In the genomic region with DNA sequence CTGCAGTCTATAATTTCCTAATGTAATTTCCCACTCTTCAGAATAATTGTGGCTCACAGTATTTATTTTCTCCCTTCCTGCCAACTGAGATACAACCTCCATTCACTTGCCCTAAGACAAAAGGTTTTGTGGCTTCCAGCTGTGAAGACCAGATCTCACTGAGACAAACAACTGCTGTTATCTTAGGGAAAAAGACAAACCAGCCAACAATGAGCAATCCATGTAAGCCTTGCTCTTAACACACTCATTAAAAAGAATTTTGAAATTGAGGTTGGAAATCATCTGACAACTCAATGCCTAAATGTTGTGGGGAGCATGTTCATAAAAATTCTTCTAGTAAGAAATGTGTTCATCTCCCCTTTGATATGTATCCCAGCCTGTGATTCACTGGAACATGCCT, we compare ENCODE assay signal across 11 cellular contexts.
DNase-seq lines count a peak whose midpoint lies in the region; ATAC-seq and TF ChIP-seq lines count a peak whose summit lies in the region.
"Had no signal": no experiment of that assay in that cellular context is flagged by ENCODE, and none has a peak within 500 bp of the region (broad histone marks: within the 10 kb centered on the region; RNA-seq: fewer than 3 reads in every experiment).

No MANE protein-coding gene starts in this region.

- no peak overlapping the region for H3K4me2 ChIP-seq in IMR-90 (ENCODE audit: low read depth, low read length)

- H4K20me1 ChIP-seq in IMR-90 (ENCODE audit: insufficient read depth, low read length): no peaks in the 10 kb centered on the region

- H3K9me3 ChIP-seq in IMR-90 (ENCODE audit: control insufficient read depth, insufficient read depth, low read length): no peaks in the 10 kb centered on the region
- H3K9me3 ChIP-seq in stomach smooth muscle (ENCODE audit: control insufficient read depth in 2 of 2, low read length in 2 of 2): peaks cover 0 to 4% of the 10 kb centered on the region in 2 donors

- no peak overlapping the region for H3K4me3 ChIP-seq in IMR-90 (ENCODE audit: insufficient read depth, low read depth, low read length)
- H3K4me3 ChIP-seq in fibroblast of pulmonary artery (replicated peaks; ENCODE audit: low read depth, low read length): no peak overlapping the region
- H3K4me3 ChIP-seq in stomach smooth muscle (ENCODE audit: low read length in 2 of 2): no peak overlapping the region
- H3K4me3 ChIP-seq: lung had no signal

- no peak overlapping the region for H2AK9ac ChIP-seq in IMR-90 (replicated peaks; ENCODE audit: low read depth, low read length, poor library complexity)

- no peak overlapping the region for H2AK5ac ChIP-seq in IMR-90 (ENCODE audit: low read depth, low read length)

- intact Hi-C loops in IMR-90 (cut with micrococcal nuclease): loop anchor here (10.0 kb wide), 1 partner anchor 352 kb away; no protein-coding TSS in a partner anchor

- TF ChIP-seq RAD21 in IMR-90 (IDR thresholded peaks at IDR 0.05; ENCODE audit: low read length): no peak

- H3K9me1 ChIP-seq in IMR-90 (ENCODE audit: insufficient read depth, low read length): no peaks in the 10 kb centered on the region; the same call in none of the 2 replicates

- DNase-seq in IMR-90 (peak; percentile 26), NCI-H748 treated with DMSO at 0.1 percent for 48 hours (lab: John Stamatoyannopoulos, UW) (peak; percentile 61), fibroblast of pulmonary artery (ENCODE audit: low read depth) (peak; percentile 53), G401 (ENCODE audit: low spot score) (no peak)
- DNase-seq in activated CD4-positive, alpha-beta T cell treated with anti-CD3 and anti-CD28 coated beads, Interleukin-2, amount 50 U/mL, for 1 hour: no peak
- DNase-seq: cerebellar nuclear complex had no signal

- no peak overlapping the region for H4K8ac ChIP-seq in IMR-90 (ENCODE audit: low read depth in 2 of 2, low read length in 2 of 2)

- H3K9ac ChIP-seq in IMR-90 (ENCODE audit: low read depth, low read length): no peak overlapping the region
- H3K9ac ChIP-seq in stomach smooth muscle (ENCODE audit: low read length in 2 of 2): no peak overlapping the region

- no peak for TF ChIP-seq POLR2A in IMR-90 (IDR thresholded peaks at IDR 0.05; ENCODE audit: low read depth, low read length)

- TF ChIP-seq CTCF in IMR-90 (conservative IDR thresholded peaks at IDR 0.05; ENCODE audit: low read depth, low read length) (no peak), fibroblast of pulmonary artery (IDR thresholded peaks at IDR 0.05; ENCODE audit: low read length, missing control alignments) (no peak)

- no peak overlapping the region for H2BK5ac ChIP-seq in IMR-90 (ENCODE audit: low read depth, low read length, poor library complexity, severe bottlenecking)

- in situ Hi-C loops in IMR-90 (cut with MboI; ENCODE audit: low sequenced_read_pairs): no loop called here
- in situ Hi-C loops in G401 (cut with HindIII; ENCODE audit: low sequenced_read_pairs): no loop called here

- H3K4ac ChIP-seq in IMR-90 (ENCODE audit: low read depth, low read length): no peak overlapping the region

- H3K79me1 ChIP-seq in IMR-90 (ENCODE audit: low read depth in 1 of 2, low read length in 2 of 2): no peaks in the 10 kb centered on the region

- BruUV-seq in IMR-90 (replicated peaks; lab: Mats Ljungman, UMichigan): no TSS peak

- dilution Hi-C loops in IMR-90 (cut with HindIII; ENCODE audit: low sequenced_read_pairs, unreplicated experiment): no loop called here

- H3K27me3 ChIP-seq in IMR-90 (ENCODE audit: control insufficient read depth, insufficient read depth, low read length) (no peaks in the 10 kb centered on the region), stomach smooth muscle (ENCODE audit: control insufficient read depth in 1 of 2, insufficient read depth in 2 of 2, low read length in 2 of 2) (no peaks in the 10 kb centered on the region)

- H4K91ac ChIP-seq in IMR-90 (ENCODE audit: insufficient read depth, low read depth, low read length): no peak overlapping the region

- no peak overlapping the region for H3K27ac ChIP-seq in IMR-90 (ENCODE audit: insufficient read depth, low read length)
- peak overlapping the region; percentile 64 for H3K27ac ChIP-seq in stomach smooth muscle (ENCODE audit: low read length)
- H3K27ac ChIP-seq: VCaP had no signal

- H3K36me3 ChIP-seq in IMR-90 (ENCODE audit: control insufficient read depth, insufficient read depth, low read length) (no peaks in the 10 kb centered on the region), stomach smooth muscle (ENCODE audit: control insufficient read depth in 2 of 2, insufficient read depth in 2 of 2, low read length in 2 of 2) (no peaks in the 10 kb centered on the region)

- 0 out of 2 replicates have a peak overlapping the region, but pooled peaks have one; percentile 26 for H2BK20ac ChIP-seq in IMR-90 (ENCODE audit: low read depth, low read length)

- H3K14ac ChIP-seq in IMR-90 (replicated peaks; ENCODE audit: low read depth, low read length): no peak overlapping the region

- H2AFZ ChIP-seq in IMR-90 (replicated peaks; ENCODE audit: low read length, poor library complexity): no peak overlapping the region

- POLR2A ChIA-PET in IMR-90 (lab: Charles Lee; ENCODE audit: unreplicated experiment): no interaction called here

- H3K4me1 ChIP-seq in IMR-90 (ENCODE audit: control insufficient read depth, insufficient read depth, low read length): peaks cover 4% of the 10 kb centered on the region; the same call in 1 of the 2 replicates
- peaks cover 27% of the 10 kb centered on the region for H3K4me1 ChIP-seq in stomach smooth muscle (ENCODE audit: control insufficient read depth, insufficient read depth, low read length)

- no peak overlapping the region for H3K23ac ChIP-seq in IMR-90 (ENCODE audit: low read depth, low read length)

- no peak overlapping the region for H3K56ac ChIP-seq in IMR-90 (ENCODE audit: extremely low read depth, insufficient read depth, low read length)

- no peak overlapping the region for H4K5ac ChIP-seq in IMR-90 (ENCODE audit: low read depth, low read length)

- H2BK120ac ChIP-seq in IMR-90 (ENCODE audit: low read depth, low read length): no peak overlapping the region

- CTCF ChIA-PET in IMR-90 (lab: Yijun Ruan, JAX): interaction anchor here (0.6 kb wide), 1 partner anchor 1523 kb away, joined by 8 read pairs; no protein-coding TSS in a partner anchor

- no peak overlapping the region for H2BK15ac ChIP-seq in IMR-90 (ENCODE audit: low read depth, low read length)

- ATAC-seq in IMR-90 (ENCODE audit: low read depth) (no peak), GM19328 (IDR thresholded peaks at IDR 0.05; ENCODE audit: unreplicated experiment) (no peak), GM18909 (IDR thresholded peaks at IDR 0.05; ENCODE audit: poor library complexity, unreplicated experiment) (no peak)

- no peak overlapping the region for H3K18ac ChIP-seq in IMR-90 (ENCODE audit: low read depth, low read length)

TF ChIP-seq in IMR-90, 13 proteins besides CTCF, POLR2A, EP300 and RAD21:
- TF ChIP-seq BHLHE40 (IDR thresholded peaks at IDR 0.05; ENCODE audit: low read depth, low read length) (no peak), MXI1 (IDR thresholded peaks at IDR 0.05; ENCODE audit: borderline replicate concordance, low read depth, low read length) (no peak), NFE2L2 (IDR thresholded peaks at IDR 0.05; ENCODE audit: low read depth, low read length) (no peak), MAZ (IDR thresholded peaks at IDR 0.05; ENCODE audit: borderline replicate concordance, low read depth, low read length) (no peak), SMC3 (IDR thresholded peaks at IDR 0.05; ENCODE audit: low read depth, low read length) (no peak), RCOR1 (IDR thresholded peaks at IDR 0.05; ENCODE audit: insufficient replicate concordance, low read length) (no peak), RFX5 (IDR thresholded peaks at IDR 0.05; ENCODE audit: low read depth, low read length) (no peak), CHD1 (IDR thresholded peaks at IDR 0.05; ENCODE audit: low read depth, low read length) (no peak), MAFK (IDR thresholded peaks at IDR 0.05; ENCODE audit: low read depth, low read length) (no peak), CEBPB (IDR thresholded peaks at IDR 0.05; ENCODE audit: low read depth, low read length) (no peak)
- TF ChIP-seq, protein P1, sequence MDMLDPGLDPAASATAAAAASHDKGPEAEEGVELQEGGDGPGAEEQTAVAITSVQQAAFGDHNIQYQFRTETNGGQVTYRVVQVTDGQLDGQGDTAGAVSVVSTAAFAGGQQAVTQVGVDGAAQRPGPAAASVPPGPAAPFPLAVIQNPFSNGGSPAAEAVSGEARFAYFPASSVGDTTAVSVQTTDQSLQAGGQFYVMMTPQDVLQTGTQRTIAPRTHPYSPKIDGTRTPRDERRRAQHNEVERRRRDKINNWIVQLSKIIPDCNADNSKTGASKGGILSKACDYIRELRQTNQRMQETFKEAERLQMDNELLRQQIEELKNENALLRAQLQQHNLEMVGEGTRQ (IDR thresholded peaks at IDR 0.05; ENCODE audit: low read depth, low read length): no peak
- TF ChIP-seq, protein P2, sequence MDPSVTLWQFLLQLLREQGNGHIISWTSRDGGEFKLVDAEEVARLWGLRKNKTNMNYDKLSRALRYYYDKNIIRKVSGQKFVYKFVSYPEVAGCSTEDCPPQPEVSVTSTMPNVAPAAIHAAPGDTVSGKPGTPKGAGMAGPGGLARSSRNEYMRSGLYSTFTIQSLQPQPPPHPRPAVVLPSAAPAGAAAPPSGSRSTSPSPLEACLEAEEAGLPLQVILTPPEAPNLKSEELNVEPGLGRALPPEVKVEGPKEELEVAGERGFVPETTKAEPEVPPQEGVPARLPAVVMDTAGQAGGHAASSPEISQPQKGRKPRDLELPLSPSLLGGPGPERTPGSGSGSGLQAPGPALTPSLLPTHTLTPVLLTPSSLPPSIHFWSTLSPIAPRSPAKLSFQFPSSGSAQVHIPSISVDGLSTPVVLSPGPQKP (IDR thresholded peaks at IDR 0.05; ENCODE audit: borderline replicate concordance, low read depth, low read length): no peak

Comparison
In these comparisons a context has a peak if more than half of its experiments do, and no peak if none do; other contexts are left out.
1. DNase-seq: peak in IMR-90 (single experiment), NCI-H748 treated with DMSO at 0.1 percent for 48 hours (single experiment) and fibroblast of pulmonary artery (single experiment); none in G401 (single experiment) and activated CD4-positive, alpha-beta T cell treated with anti-CD3 and anti-CD28 coated beads, Interleukin-2, amount 50 U/mL, for 1 hour (single experiment).